Comparison of ENCODE assay signal across 17 cellular contexts in the genomic region with DNA sequence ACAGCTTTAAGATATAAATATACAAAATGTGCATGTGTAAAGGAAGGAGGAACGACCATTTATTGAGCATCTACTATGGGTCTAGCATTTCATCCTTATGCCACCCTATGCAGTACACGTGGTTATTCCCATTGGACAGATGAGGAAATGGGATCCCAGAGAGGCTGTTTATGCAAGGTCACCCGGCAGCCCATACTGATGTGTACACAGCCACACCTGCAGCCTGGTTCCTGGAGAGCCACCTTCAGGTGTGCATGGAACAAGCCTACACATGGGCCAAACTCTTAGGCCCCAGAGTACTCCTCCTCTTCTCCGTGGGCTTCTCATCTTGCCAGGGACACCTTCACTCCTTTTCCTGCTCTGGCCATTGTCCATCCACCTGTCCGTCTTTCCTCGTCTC.
DNase-seq lines count a peak whose midpoint lies in the region; ATAC-seq and TF ChIP-seq lines count a peak whose summit lies in the region.
"Had no signal": no experiment of that assay in that cellular context is flagged by ENCODE, and none has a peak within 500 bp of the region (broad histone marks: within the 10 kb centered on the region; RNA-seq: fewer than 3 reads in every experiment).

No MANE protein-coding gene starts in this region.

- no peak overlapping the region for H4K8ac ChIP-seq in H9 (replicated peaks; ENCODE audit: insufficient read length, low read depth, low read length)

- H3K27me3 ChIP-seq in RWPE2 (ENCODE audit: insufficient read depth, poor library complexity, severe bottlenecking) (peaks cover 9% of the 10 kb centered on the region), upper lobe of right lung (peaks cover 33% of the 10 kb centered on the region), H9 (ENCODE audit: insufficient read depth, low read length) (peaks cover 3% of the 10 kb centered on the region; the same call in 1 of the 2 replicates)

- H3K36me3 Mint-ChIP-seq in H9 (ENCODE audit: insufficient read depth in 1 of 3, low read depth in 3 of 3): no peaks in the 10 kb centered on the region
- H3K36me3 Mint-ChIP-seq: CD8-positive, alpha-beta T cell had no signal

- WGBS in H9 (ENCODE audit: extremely low coverage, insufficient read length, low lambda C conversion rate): no CpG with 5 or more reads among the region's 6 CpGs

- H3K23me2 ChIP-seq in H9 (ENCODE audit: insufficient read length, low read depth, low read length, poor library complexity, severe bottlenecking): no peaks in the 10 kb centered on the region

- no peak overlapping the region for H4K5ac ChIP-seq in H9 (ENCODE audit: insufficient read length, low read depth, low read length)

- no peak overlapping the region for H3K14ac ChIP-seq in H9 (ENCODE audit: insufficient read depth, low read length)

- no peak overlapping the region for H3K4me3 Mint-ChIP-seq in H9
- H3K4me3 Mint-ChIP-seq: CD8-positive, alpha-beta T cell; GM23338 had no signal

- peaks cover 2% of the 10 kb centered on the region for H4K20me1 ChIP-seq in H9 (ENCODE audit: control insufficient read depth, insufficient read depth, insufficient read length)

- H3K79me1 ChIP-seq in H9 (ENCODE audit: insufficient read depth, low read depth, low read length, poor library complexity, severe bottlenecking): no peaks in the 10 kb centered on the region

- H2BK20ac ChIP-seq in H9 (ENCODE audit: low read depth, low read length, poor library complexity, severe bottlenecking): no peak overlapping the region

- ATAC-seq in RWPE2 (ENCODE audit: low read depth) (no peak), left colon (peak; percentile 60), upper lobe of right lung (no peak)
- ATAC-seq: A549; CD8-positive, alpha-beta T cell; GM23338 had no signal

- no peak overlapping the region for H3K4ac ChIP-seq in H9 (ENCODE audit: low read depth, low read length)

- H2BK15ac ChIP-seq in H9 (ENCODE audit: low read depth, low read length): no peak overlapping the region

- H3K18ac ChIP-seq in H9 (ENCODE audit: insufficient read length, low read depth, low read length): no peak overlapping the region

- H3K79me2 ChIP-seq in H9 (ENCODE audit: insufficient read depth, low read length): no peaks in the 10 kb centered on the region

- H3T11ph ChIP-seq in H9 (ENCODE audit: low read length): no peak overlapping the region

- H3K4me2 ChIP-seq in H9 (ENCODE audit: insufficient read depth, insufficient read length, low read length): no peak overlapping the region
- H3K4me2 ChIP-seq: A549, GM23338 had no signal

- H2AK5ac ChIP-seq in H9 (ENCODE audit: insufficient read length, low read length): no peak overlapping the region

- no peak overlapping the region for H3K56ac ChIP-seq in H9 (ENCODE audit: insufficient read length, low read depth, low read length)

- H3K9me3 Mint-ChIP-seq in H9: no peaks in the 10 kb centered on the region; a peak in 2 of 5 replicates
- H3K9me3 Mint-ChIP-seq: GM23338 had no signal

- H2BK12ac ChIP-seq in H9 (ENCODE audit: insufficient read length, low read depth, low read length): no peak overlapping the region

- peaks cover 0 to 10% of the 10 kb centered on the region in 2 experiments; a peak in 2 of 4 replicates for H3K4me1 Mint-ChIP-seq in H9

- no peak overlapping the region for H3K27ac ChIP-seq in RWPE2 (ENCODE audit: poor library complexity, severe bottlenecking)
- H3K27ac ChIP-seq in upper lobe of right lung: no peak overlapping the region
- H3K27ac ChIP-seq in H9 (ENCODE audit: insufficient read length, low read depth, low read length): no peak overlapping the region
- H3K27ac ChIP-seq: 22Rv1, A549, C4-2B had no signal

- intact Hi-C loops in left colon (cut with DNase I, micrococcal nuclease) (no loop called here), upper lobe of right lung (cut with DNase I) (no loop called here)

- DNase-seq in NCI-H2029 (lab: John Stamatoyannopoulos, UW) (peak; percentile 23), NCI-H2029 treated with DMSO at 0.1 percent for 48 hours (lab: John Stamatoyannopoulos, UW) (no peak), RWPE2 (ENCODE audit: low spot score) (peak; percentile 12), left colon (no peak), upper lobe of right lung (peak; percentile 29), H9 (no peak)
- DNase-seq in activated naive CD4-positive, alpha-beta T cell treated with Interleukin-2 at 50 U/mL for 16 hours: no peak
- DNase-seq: AML-193; Calu3; CD8-positive, alpha-beta T cell; DMS79 treated with DMSO at 0.1 percent for 48 hours; GF-D8; H7 had no signal

- H3K27ac Mint-ChIP-seq in H9: no peak overlapping the region
- H3K27ac Mint-ChIP-seq: CD8-positive, alpha-beta T cell; GM23338 had no signal

- no peak overlapping the region for H3K23ac ChIP-seq in H9 (ENCODE audit: insufficient read length, low read depth, low read length)

- TF ChIP-seq CTCF in RWPE2 (IDR thresholded peaks at IDR 0.05; ENCODE audit: poor library complexity, severe bottlenecking): no peak
- TF ChIP-seq CTCF in upper lobe of right lung (IDR thresholded peaks at IDR 0.05): no peak
- TF ChIP-seq CTCF in H9 (conservative IDR thresholded peaks at IDR 0.05): no peak

- H3K9me3 ChIP-seq in RWPE2 (ENCODE audit: severe bottlenecking) (no peaks in the 10 kb centered on the region), upper lobe of right lung (no peaks in the 10 kb centered on the region), H9 (ENCODE audit: control insufficient read depth, low read depth, low read length) (no peaks in the 10 kb centered on the region)
- H3K9me3 ChIP-seq: A549 had no signal

- H2BK120ac ChIP-seq in H9 (ENCODE audit: low read depth, low read length, poor library complexity, severe bottlenecking): no peak overlapping the region

- H2BK5ac ChIP-seq in H9 (ENCODE audit: insufficient read length, low read length): no peak overlapping the region

- H3K4me3 ChIP-seq in RWPE2 (ENCODE audit: severe bottlenecking) (no peak overlapping the region), upper lobe of right lung (no peak overlapping the region)
- H3K4me3 ChIP-seq: A549, GM23338 had no signal

- peaks cover 57% of the 10 kb centered on the region for H3K27me3 Mint-ChIP-seq in H9 (ENCODE audit: low read depth)

- H3K9ac ChIP-seq in H9 (ENCODE audit: extremely low read depth, insufficient read length, low read length): no peak overlapping the region

- H3K4me1 ChIP-seq in RWPE2 (ENCODE audit: insufficient read depth, poor library complexity, severe bottlenecking) (no peaks in the 10 kb centered on the region), upper lobe of right lung (no peaks in the 10 kb centered on the region), H9 (ENCODE audit: insufficient read depth, low read length) (no peaks in the 10 kb centered on the region)
- H3K4me1 ChIP-seq: A549 had no signal

- H2AFZ ChIP-seq in H9 (ENCODE audit: low read length): no peak overlapping the region
- H2AFZ ChIP-seq: GM23338 had no signal

- no peak overlapping the region for H4K91ac ChIP-seq in H9 (ENCODE audit: insufficient read length, low read depth, low read length)

- no peaks in the 10 kb centered on the region for H3K36me3 ChIP-seq in RWPE2 (ENCODE audit: low read depth)
- no peaks in the 10 kb centered on the region for H3K36me3 ChIP-seq in upper lobe of right lung

Comparison
In these comparisons a context has a peak if more than half of its experiments do, and no peak if none do; other contexts are left out.
1. DNase-seq: peak in NCI-H2029 (single experiment), RWPE2 (single experiment) and upper lobe of right lung (single experiment); none in NCI-H2029 treated with DMSO at 0.1 percent for 48 hours (single experiment), left colon (0 of 2), H9 (single experiment) and activated naive CD4-positive, alpha-beta T cell treated with Interleukin-2 at 50 U/mL for 16 hours (single experiment).